8 cellular contexts compared by ENCODE assay signal in genomic region chr16:13957197-13958078, GRCh38. TPM values are rescaled to one million over a fixed set of nuclear protein-coding genes. Genes with fewer than 3 reads are reported as not detected.
DNase-seq lines count a peak whose midpoint lies in the region; ATAC-seq, FAIRE-seq and TF ChIP-seq lines count a peak whose summit lies in the region.

No MANE protein-coding gene starts in this region.

- H3K4me3 ChIP-seq in A549 (peak overlapping the region; percentile 22; the same call in 2 of the 3 replicates), GM08714 (ENCODE audit: low read length) (peak overlapping the region; percentile 15; the same call in 1 of the 2 replicates), fibroblast of mammary gland (ENCODE audit: control insufficient read depth, low read depth, low read length) (peak overlapping the region; percentile 45)

- under 1% methylated on average over 14 of the region's 14 CpGs for WGBS in A549 (ENCODE audit: missing lambda C conversion rate)

- TF ChIP-seq RAD21 in A549 (conservative IDR thresholded peaks at IDR 0.05 in 1 of 2, IDR thresholded peaks at IDR 0.05 in 1 of 2): peak; percentile 18 to 45; a peak in 3 of 5 replicates

- TF ChIP-seq POLR2A in A549 (IDR thresholded peaks at IDR 0.05; ENCODE audit: low read length): no peak

- H3K4me1 Mint-ChIP-seq in T-helper 2 cell treated with Interferon-gamma antibody and Interleukin-4, amounts not matched to agents 5 μg/mL and 100 μg/mL, for 36 hours (ENCODE audit: low read depth): peaks cover 16% of the 10 kb centered on the region

- peak overlapping the region; percentile 51 for H3K4me3 Mint-ChIP-seq in T-helper 2 cell treated with Interferon-gamma antibody and Interleukin-4, amounts not matched to agents 5 μg/mL and 100 μg/mL, for 36 hours

- TF ChIP-seq EP300 in A549 (IDR thresholded peaks at IDR 0.05): peak; percentile 46 to 74; a peak in 3 of 5 replicates

- POLR2A ChIA-PET in A549 (lab: Yijun Ruan, JAX): interaction anchor here (0.5 to 1.0 kb wide), 2 partner anchors 21 to 38 kb away, joined by 3 read pairs; partner anchors contain the start of gene ERCC4

- peak overlapping the region; percentile 88 to 91 for H3K27ac ChIP-seq in A549

- H3K9me3 ChIP-seq in A549: no peaks in the 10 kb centered on the region

- peak; percentile 86 for FAIRE-seq in A549 (lab: Jason Lieb, UNC)

- peak overlapping the region; percentile 76 for H3K4me2 ChIP-seq in A549

- peak; percentile 93 for ATAC-seq in A549
- ATAC-seq in HG02571 (IDR thresholded peaks at IDR 0.05; ENCODE audit: unreplicated experiment): peak; percentile 67
- ATAC-seq in omental fat pad (ENCODE audit: low FRiP score): peak; percentile 91

- TF ChIP-seq CTCF in A549 (IDR thresholded peaks at IDR 0.05) (no peak), fibroblast of mammary gland (conservative IDR thresholded peaks at IDR 0.05; ENCODE audit: control insufficient read depth, insufficient read depth, low read depth, low read length) (no peak), omental fat pad (IDR thresholded peaks at IDR 0.05) (no peak)

- peak; percentile 76 to 99 for DNase-seq in A549 (ENCODE audit: low read depth in 1 of 2, low spot score in 1 of 2)
- DNase-seq in NAMALWA (ENCODE audit: low spot score): peak; percentile 12
- peak; percentile 20 for DNase-seq in T-helper 2 cell treated with Interferon-gamma antibody and Interleukin-4, amounts not matched to agents 5 μg/mL and 100 μg/mL, for 36 hours (ENCODE audit: low spot score)
- DNase-seq in fibroblast of mammary gland (ENCODE audit: low read depth): peak; percentile 99
- peak; percentile 47 for DNase-seq in omental fat pad (ENCODE audit: low spot score)
- no peak for DNase-seq in NCI-H128 (lab: John Stamatoyannopoulos, UW; ENCODE audit: unreplicated experiment)

- H3K27me3 Mint-ChIP-seq in T-helper 2 cell treated with Interferon-gamma antibody and Interleukin-4, amounts not matched to agents 5 μg/mL and 100 μg/mL, for 36 hours (ENCODE audit: low read depth): peaks cover 2% of the 10 kb centered on the region

- no peaks in the 10 kb centered on the region for H3K9me3 Mint-ChIP-seq in T-helper 2 cell treated with Interferon-gamma antibody and Interleukin-4, amounts not matched to agents 5 μg/mL and 100 μg/mL, for 36 hours

- no peaks in the 10 kb centered on the region for H3K36me3 Mint-ChIP-seq in T-helper 2 cell treated with Interferon-gamma antibody and Interleukin-4, amounts not matched to agents 5 μg/mL and 100 μg/mL, for 36 hours (ENCODE audit: low read depth)

- H3K4me1 ChIP-seq in A549: peaks cover 65% of the 10 kb centered on the region

- CTCF ChIA-PET in A549 (lab: Yijun Ruan, JAX): interaction anchor here (0.5 to 1.4 kb wide), 4 partner anchors 38 to 264 kb away, joined by 3 read pairs; partner anchors contain the start of gene ERCC4

- peak overlapping the region; percentile 62 for H3K27ac Mint-ChIP-seq in T-helper 2 cell treated with Interferon-gamma antibody and Interleukin-4, amounts not matched to agents 5 μg/mL and 100 μg/mL, for 36 hours

TF ChIP-seq in A549, 52 proteins besides CTCF, POLR2A, EP300 and RAD21 (continues in another document):
- TF ChIP-seq CHD2 (IDR thresholded peaks at IDR 0.05; ENCODE audit: low read length, partially characterized antibody) (peak; percentile 5), REST (IDR thresholded peaks at IDR 0.05) (no peak), ZC3H11A (IDR thresholded peaks at IDR 0.05) (no peak), CBX8 (IDR thresholded peaks at IDR 0.05) (no peak), JUNB (IDR thresholded peaks at IDR 0.05) (peak; percentile 96), MAFK (IDR thresholded peaks at IDR 0.05; ENCODE audit: partially characterized antibody) (peak; percentile 47), MAZ (IDR thresholded peaks at IDR 0.05; ENCODE audit: borderline replicate concordance, low read depth, low read length) (no peak), RARB (CRISPR knock-in tag; IDR thresholded peaks at IDR 0.05) (no peak), ZFP36 (IDR thresholded peaks at IDR 0.05; ENCODE audit: borderline replicate concordance, partially characterized antibody) (no peak), JUN (IDR thresholded peaks at IDR 0.05) (peak; percentile 82 to 86), FOSL2 (IDR thresholded peaks at IDR 0.05) (peak; percentile 96), FOSL2 (CRISPR knock-in tag; IDR thresholded peaks at IDR 0.05) (peak; percentile 99), TP53 (CRISPR knock-in tag; IDR thresholded peaks at IDR 0.05) (0 out of 2 replicates have a peak, but pooled peaks have one; percentile 65), EHF (CRISPR knock-in tag; IDR thresholded peaks at IDR 0.05) (0 out of 2 replicates have a peak, but pooled peaks have one; percentile 9), CBX2 (IDR thresholded peaks at IDR 0.05; ENCODE audit: borderline replicate concordance, low read depth) (no peak), SMC3 (IDR thresholded peaks at IDR 0.05) (peak; percentile 29; the same call in 2 of the 3 replicates), ZSCAN20 (CRISPR knock-in tag; IDR thresholded peaks at IDR 0.05) (no peak), TFCP2L1 (CRISPR knock-in tag; IDR thresholded peaks at IDR 0.05) (no peak), KDM1A (IDR thresholded peaks at IDR 0.05; ENCODE audit: low read depth) (no peak), RFX5 (IDR thresholded peaks at IDR 0.05) (no peak), FOSB (CRISPR knock-in tag; IDR thresholded peaks at IDR 0.05) (no peak), BCL3 (IDR thresholded peaks at IDR 0.05) (peak; percentile 36; the same call in 1 of the 3 replicates), NFE2L2 (conservative IDR thresholded peaks at IDR 0.05; ENCODE audit: low read length) (no peak), ELK1 (IDR thresholded peaks at IDR 0.05; ENCODE audit: low read depth, low read length) (no peak), BHLHE40 (IDR thresholded peaks at IDR 0.05; ENCODE audit: low read depth, low read length) (no peak), USF2 (IDR thresholded peaks at IDR 0.05) (no peak)

RNA-seq across cellular contexts. Expression of gene ERCC4, which starts 37.5 kb away (rescaled TPM):
- 15.1 and 20.8 TPM in 2 replicates for polyA plus RNA-seq in A549 (2011; rRNA removed)
- 2.4 TPM in 2 replicates for polyA plus RNA-seq in A549 (2012; cell fraction: cytosol; rRNA removed)
- 2.5 and 4.4 TPM in 2 replicates for polyA plus RNA-seq in A549 (2012; cell fraction: nucleus; rRNA removed)
- 5.6 to 5.9 TPM (median 5.9 TPM) in 3 replicates for polyA plus RNA-seq in A549 (2017; fragmentation: RNase III; extraction: RNeasy Plus Mini Kit Qiagen cat#74134 plus additional on column Dnase treatment)
- 13.9 and 21.4 TPM in 2 replicates for polyA minus RNA-seq in A549 (2011; rRNA and poly(A)+ RNA removed)
- 1 to 10 TPM; 4.8 to 8.7 (median 6.0) TPM for total RNA-seq in omental fat pad
